ENCODE assay signal across 17 cellular contexts in the genomic region with DNA sequence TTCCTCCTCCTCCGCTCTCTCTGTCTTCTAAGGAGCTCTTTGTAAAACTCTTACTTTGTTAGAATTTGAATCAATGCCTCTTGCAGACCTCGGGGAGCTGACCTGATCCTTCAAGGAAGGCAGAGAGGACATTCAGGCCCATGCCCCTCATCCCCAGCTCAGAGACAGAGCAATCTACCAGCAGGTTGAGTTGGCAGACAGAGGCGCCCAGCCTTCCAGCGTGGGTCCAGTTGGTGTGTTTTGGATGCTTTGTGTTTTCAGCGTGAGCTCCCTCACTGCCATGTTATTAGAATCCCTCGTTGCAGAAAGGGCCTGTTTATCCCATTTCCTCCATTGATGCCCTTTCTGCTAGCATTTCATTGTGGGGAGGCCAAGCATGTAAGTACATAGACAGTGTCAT.
DNase-seq lines count a peak whose midpoint lies in the region; ATAC-seq and TF ChIP-seq lines count a peak whose summit lies in the region.
"Had no signal": no experiment of that assay in that cellular context is flagged by ENCODE, and none has a peak within 500 bp of the region (broad histone marks: within the 10 kb centered on the region; RNA-seq: fewer than 3 reads in every experiment).

No MANE protein-coding gene starts in this region.

- WGBS in heart right ventricle, 2 donors: 69 to 74% methylated on average over 6 of the region's 6 CpGs

- H3K36me3 ChIP-seq in heart right ventricle (peaks cover 0 to 44% (median 0%) of the 10 kb centered on the region in 9 donors), upper lobe of right lung (peaks cover under 1% of the 10 kb centered on the region)
- H3K36me3 ChIP-seq: HAP-1 had no signal

- DNase-seq in heart right ventricle (no peak), Right ventricle myocardium inferior (ENCODE audit: missing footprints) (no peak), dorsolateral prefrontal cortex (no peak), upper lobe of right lung (no peak), LoVo (ENCODE audit: low spot score) (no peak)
- DNase-seq: central memory CD4-positive, alpha-beta T cell; glutamatergic neuron; naive thymus-derived CD4-positive, alpha-beta T cell; NCI-H2171 treated with DMSO at 0.1 percent for 48 hours; stimulated activated CD4-positive, alpha-beta T cell treated with anti-CD3 and anti-CD28 coated beads, Interleukin-2, amount 100 ng/mL, for 24 hours; stimulated activated CD8-positive, alpha-beta memory T cell treated with anti-CD3 and anti-CD28 coated beads, Interleukin-4, amount 100 ng/mL, for 48 hours had no signal

- no peaks in the 10 kb centered on the region for H3K9me3 Mint-ChIP-seq in nephron
- H3K9me3 Mint-ChIP-seq: activated naive CD4-positive, alpha-beta T cell treated with anti-CD3 and anti-CD28 coated beads, Interleukin-2, amount 50 U/mL, for 24 hours; naive thymus-derived CD4-positive, alpha-beta T cell had no signal

- H3K27me3 ChIP-seq in heart right ventricle: no peaks in the 10 kb centered on the region
- no peaks in the 10 kb centered on the region for H3K27me3 ChIP-seq in dorsolateral prefrontal cortex
- no peaks in the 10 kb centered on the region for H3K27me3 ChIP-seq in upper lobe of right lung
- H3K27me3 ChIP-seq: SJSA1 had no signal

- H3K27ac ChIP-seq in heart right ventricle (peak overlapping the region; percentile 36 to 86 (median 68)), dorsolateral prefrontal cortex (peak overlapping the region in 58 of 59 donors; percentile 8 to 89 (median 68)), upper lobe of right lung (peak overlapping the region; percentile 55)
- H3K27ac ChIP-seq: SJSA1 had no signal

- no peak for ATAC-seq in heart right ventricle
- no peak for ATAC-seq in Right ventricle myocardium inferior
- ATAC-seq in upper lobe of right lung: no peak
- ATAC-seq in GM18868 (IDR thresholded peaks at IDR 0.05; ENCODE audit: unreplicated experiment): no peak
- no peak for ATAC-seq in GM18858 (IDR thresholded peaks at IDR 0.05; ENCODE audit: unreplicated experiment)
- ATAC-seq: naive thymus-derived CD4-positive, alpha-beta T cell had no signal

- H3K4me1 Mint-ChIP-seq in nephron: peaks cover 56% of the 10 kb centered on the region

- TF ChIP-seq CTCF in heart right ventricle (IDR thresholded peaks at IDR 0.05) (no peak), dorsolateral prefrontal cortex (IDR thresholded peaks at IDR 0.05 in 54 of 56, conservative IDR thresholded peaks at IDR 0.05 in 2 of 56; ENCODE audit: low read depth in 1 of 56, partially characterized antibody in 56 of 56) (no peak), nephron (IDR thresholded peaks at IDR 0.05; ENCODE audit: unreplicated experiment in 3 of 3) (no peak), upper lobe of right lung (IDR thresholded peaks at IDR 0.05) (no peak)

- H3K27me3 Mint-ChIP-seq in nephron (ENCODE audit: low read depth): no peaks in the 10 kb centered on the region
- H3K27me3 Mint-ChIP-seq: activated naive CD4-positive, alpha-beta T cell treated with anti-CD3 and anti-CD28 coated beads, Interleukin-2, amount 50 U/mL, for 24 hours; naive thymus-derived CD4-positive, alpha-beta T cell had no signal

- intact Hi-C loops in heart right ventricle (cut with DNase I): loop anchor here in 5 of 10 donors (1.0 to 10.0 kb wide), 4 partner anchors 59 to 207 kb away; a partner anchor contains a TSS
- intact Hi-C loops in Right ventricle myocardium inferior (cut with DNase I): loop anchor here (5.0 to 10.0 kb wide), 3 partner anchors 44 to 209 kb away; no protein-coding TSS in a partner anchor
- intact Hi-C loops in dorsolateral prefrontal cortex (cut with DNase I): no loop called here
- intact Hi-C loops in upper lobe of right lung (cut with DNase I): no loop called here

- peaks cover 17% of the 10 kb centered on the region for H3K36me3 Mint-ChIP-seq in nephron (ENCODE audit: low read depth)

- peak overlapping the region in 2 of 3 experiments; percentile 20 to 27 for H3K27ac Mint-ChIP-seq in nephron

- H3K9me3 ChIP-seq in heart right ventricle (no peaks in the 10 kb centered on the region), upper lobe of right lung (no peaks in the 10 kb centered on the region)
- H3K9me3 ChIP-seq: HAP-1, SJSA1 had no signal

- H3K4me3 Mint-ChIP-seq in nephron: no peak overlapping the region
- H3K4me3 Mint-ChIP-seq: activated naive CD4-positive, alpha-beta T cell treated with anti-CD3 and anti-CD28 coated beads, Interleukin-2, amount 50 U/mL, for 24 hours; naive thymus-derived CD4-positive, alpha-beta T cell had no signal

- peaks cover 16 to 80% (median 63%) of the 10 kb centered on the region in 9 donors for H3K4me1 ChIP-seq in heart right ventricle
- H3K4me1 ChIP-seq in upper lobe of right lung: peaks cover 53% of the 10 kb centered on the region
- H3K4me1 ChIP-seq: HAP-1 had no signal

- peak overlapping the region in 2 of 10 donors; percentile 11 to 32 for H3K4me3 ChIP-seq in heart right ventricle
- peak overlapping the region in 20 of 59 donors; percentile 0 to 70 (median 56) for H3K4me3 ChIP-seq in dorsolateral prefrontal cortex
- no peak overlapping the region for H3K4me3 ChIP-seq in upper lobe of right lung
- H3K4me3 ChIP-seq: HAP-1, SJSA1 had no signal
